Comparison of ENCODE assay signal across 32 cellular contexts in the genomic region with DNA sequence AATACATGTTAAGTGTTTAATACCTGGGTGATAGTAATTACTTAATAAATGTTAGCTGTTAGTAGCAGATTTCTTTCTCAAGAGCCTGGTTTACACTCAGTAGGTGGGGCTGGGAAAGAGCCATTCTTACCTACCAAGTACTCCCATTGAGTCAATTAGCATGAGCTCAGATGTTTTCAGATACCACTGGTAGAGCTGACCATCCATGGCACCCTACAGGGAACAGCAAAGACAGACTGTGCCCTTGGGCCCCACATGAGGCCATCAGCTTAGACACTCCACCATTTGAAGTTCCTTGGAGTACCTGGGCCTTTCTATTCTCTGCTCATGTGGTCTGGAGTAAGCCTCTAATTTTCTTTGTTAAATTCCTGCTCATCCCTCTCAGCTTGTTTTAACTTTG.
"Had no signal": no experiment of that assay in that cellular context is flagged by ENCODE, and none has a peak within 500 bp of the region (broad histone marks: within the 10 kb centered on the region; RNA-seq: fewer than 3 reads in every experiment).

No MANE protein-coding gene starts in this region.

- DNase-seq: activated CD4-positive, alpha-beta memory T cell treated with anti-CD3 and anti-CD28 coated beads for 36 hours; activated CD4-positive, alpha-beta T cell treated with anti-CD3 and anti-CD28 coated beads for 36 hours; activated CD4-positive, alpha-beta T cell treated with anti-CD3 and anti-CD28 coated beads, Interleukin-2, amount 10 ng/mL, durations not matched to agents 24 days and 14 days; activated CD4-positive, CD25-positive, alpha-beta regulatory T cell; activated CD4-positive, CD25-positive, alpha-beta regulatory T cell treated with anti-CD3 and anti-CD28 coated beads, Interleukin-2, amount 50 U/mL, for 72 hours; activated CD8-positive, alpha-beta memory T cell treated with anti-CD3 and anti-CD28 coated beads, Interleukin-2, amount 10 ng/mL, durations not matched to agents 7 days and 5 days; activated CD8-positive, alpha-beta memory T cell treated with anti-CD3 and anti-CD28 coated beads, Interleukin-2, amount 50 U/mL, for 4 hours; activated CD8-positive, alpha-beta T cell treated with anti-CD3 and anti-CD28 coated beads, Interleukin-2, amount 10 ng/mL, durations not matched to agents 7 days and 5 days; activated effector memory CD4-positive, alpha-beta T cell treated with anti-CD3 and anti-CD28 coated beads, Interleukin-2, amount 50 U/mL, for 16 hours; activated naive CD4-positive, alpha-beta T cell treated with anti-CD3 and anti-CD28 coated beads for 36 hours; activated naive CD8-positive, alpha-beta T cell treated with anti-CD3 and anti-CD28 coated beads for 36 hours; activated naive CD8-positive, alpha-beta T cell treated with anti-CD3 and anti-CD28 coated beads, Interleukin-2, amount 50 U/mL, for 24 hours; activated T-cell treated with anti-CD3 and anti-CD28 coated beads, Interleukin-2, amount 50 U/mL, for 1 hour; activated T-cell treated with anti-CD3 and anti-CD28 coated beads, Interleukin-2, amount 50 U/mL, for 48 hours; adrenal gland; amygdala; aorta; body of pancreas; central memory CD4-positive, alpha-beta T cell; cerebellar nuclear complex; colonic mucosa; effector CD8-positive, alpha-beta T cell; foreskin fibroblast; gastrocnemius medialis; glutamatergic neuron; heart left ventricle; T-helper 2 cell; WERI-Rb-1 had no signal

- H3K36me3 Mint-ChIP-seq: activated CD4-positive, alpha-beta memory T cell treated with anti-CD3 and anti-CD28 coated beads for 36 hours; activated CD8-positive, alpha-beta memory T cell treated with anti-CD3 and anti-CD28 coated beads, Interleukin-2, amount 10 ng/mL, durations not matched to agents 7 days and 5 days; activated naive CD4-positive, alpha-beta T cell treated with anti-CD3 and anti-CD28 coated beads, Interleukin-2, amount 50 U/mL, for 24 hours; activated naive CD8-positive, alpha-beta T cell treated with anti-CD3 and anti-CD28 coated beads for 36 hours had no signal

- H3K9me3 ChIP-seq: adrenal gland, body of pancreas, colonic mucosa, gastrocnemius medialis had no signal

- H3K4me3 ChIP-seq: adrenal gland, body of pancreas, colonic mucosa, gastrocnemius medialis, heart left ventricle had no signal

- ATAC-seq: activated CD4-positive, alpha-beta T cell treated with anti-CD3 and anti-CD28 coated beads for 36 hours; activated CD8-positive, alpha-beta memory T cell treated with anti-CD3 and anti-CD28 coated beads, Interleukin-2, amount 10 ng/mL, durations not matched to agents 7 days and 5 days; activated CD8-positive, alpha-beta T cell treated with anti-CD3 and anti-CD28 coated beads, Interleukin-2, amount 10 ng/mL, durations not matched to agents 7 days and 5 days; activated naive CD8-positive, alpha-beta T cell treated with anti-CD3 and anti-CD28 coated beads, Interleukin-2, amount 50 U/mL, for 24 hours; body of pancreas; esophagus mucosa; gastrocnemius medialis; heart left ventricle had no signal

- H3K4me1 Mint-ChIP-seq: activated CD4-positive, alpha-beta T cell treated with anti-CD3 and anti-CD28 coated beads for 36 hours; activated CD4-positive, alpha-beta T cell treated with anti-CD3 and anti-CD28 coated beads, Interleukin-2, amount 10 ng/mL, durations not matched to agents 24 days and 14 days; activated CD8-positive, alpha-beta memory T cell treated with anti-CD3 and anti-CD28 coated beads, Interleukin-2, amount 10 ng/mL, durations not matched to agents 7 days and 5 days; activated naive CD4-positive, alpha-beta T cell treated with anti-CD3 and anti-CD28 coated beads, Interleukin-2, amount 50 U/mL, for 24 hours; activated naive CD8-positive, alpha-beta T cell treated with anti-CD3 and anti-CD28 coated beads for 36 hours; activated naive CD8-positive, alpha-beta T cell treated with anti-CD3 and anti-CD28 coated beads, Interleukin-2, amount 50 U/mL, for 24 hours had no signal

- H3K36me3 ChIP-seq: adrenal gland, colonic mucosa, gastrocnemius medialis, heart left ventricle, WERI-Rb-1 had no signal

- H3K4me1 ChIP-seq: adrenal gland, body of pancreas, heart left ventricle had no signal

- H3K9me3 Mint-ChIP-seq: activated CD4-positive, alpha-beta memory T cell treated with anti-CD3 and anti-CD28 coated beads for 36 hours; activated CD4-positive, alpha-beta T cell treated with anti-CD3 and anti-CD28 coated beads, Interleukin-2, amount 10 ng/mL, durations not matched to agents 24 days and 14 days; activated naive CD4-positive, alpha-beta T cell treated with anti-CD3 and anti-CD28 coated beads for 36 hours; activated naive CD4-positive, alpha-beta T cell treated with anti-CD3 and anti-CD28 coated beads, Interleukin-2, amount 50 U/mL, for 24 hours; activated naive CD8-positive, alpha-beta T cell treated with anti-CD3 and anti-CD28 coated beads for 36 hours; activated naive CD8-positive, alpha-beta T cell treated with anti-CD3 and anti-CD28 coated beads, Interleukin-2, amount 50 U/mL, for 24 hours; activated T-helper 1 cell treated with anti-CD3 and anti-CD28 coated beads, Interleukin-12 subunit alpha, Interleukin-12 subunit beta, Interleukin-2, Interleukin-4 antibody, amounts not matched to agents 30 ng/mL and 10 ng/mL and 1 ng/mL, durations not matched to agents 14 hours and 24 hours and 36 hours; activated T-helper 2 cell treated with anti-CD3 and anti-CD28 coated beads, Interferon-gamma antibody, Interleukin-2, Interleukin-4, amounts not matched to agents 10 μg/mL and 5 μg/mL and 100 μg/mL, durations not matched to agents 14 hours and 24 hours and 36 hours had no signal

- H3K27ac Mint-ChIP-seq: activated CD4-positive, alpha-beta memory T cell treated with anti-CD3 and anti-CD28 coated beads for 36 hours; activated CD4-positive, alpha-beta T cell treated with anti-CD3 and anti-CD28 coated beads for 36 hours; activated CD4-positive, alpha-beta T cell treated with anti-CD3 and anti-CD28 coated beads, Interleukin-2, amount 10 ng/mL, durations not matched to agents 24 days and 14 days; activated CD8-positive, alpha-beta memory T cell treated with anti-CD3 and anti-CD28 coated beads, Interleukin-2, amount 10 ng/mL, durations not matched to agents 7 days and 5 days; activated CD8-positive, alpha-beta T cell treated with anti-CD3 and anti-CD28 coated beads, Interleukin-2, amount 10 ng/mL, durations not matched to agents 7 days and 5 days; activated naive CD4-positive, alpha-beta T cell treated with anti-CD3 and anti-CD28 coated beads for 36 hours; activated naive CD4-positive, alpha-beta T cell treated with anti-CD3 and anti-CD28 coated beads, Interleukin-2, amount 50 U/mL, for 24 hours; activated naive CD8-positive, alpha-beta T cell treated with anti-CD3 and anti-CD28 coated beads for 36 hours; activated naive CD8-positive, alpha-beta T cell treated with anti-CD3 and anti-CD28 coated beads, Interleukin-2, amount 50 U/mL, for 24 hours; activated T-helper 1 cell treated with anti-CD3 and anti-CD28 coated beads, Interleukin-12 subunit alpha, Interleukin-12 subunit beta, Interleukin-2, Interleukin-4 antibody, amounts not matched to agents 30 ng/mL and 10 ng/mL and 1 ng/mL, durations not matched to agents 14 hours and 24 hours and 36 hours; activated T-helper 2 cell treated with anti-CD3 and anti-CD28 coated beads, Interferon-gamma antibody, Interleukin-2, Interleukin-4, amounts not matched to agents 10 μg/mL and 5 μg/mL and 100 μg/mL, durations not matched to agents 14 hours and 24 hours and 36 hours had no signal

- H3K4me3 Mint-ChIP-seq: activated CD4-positive, alpha-beta memory T cell treated with anti-CD3 and anti-CD28 coated beads for 36 hours; activated CD4-positive, alpha-beta T cell treated with anti-CD3 and anti-CD28 coated beads for 36 hours; activated CD4-positive, alpha-beta T cell treated with anti-CD3 and anti-CD28 coated beads, Interleukin-2, amount 10 ng/mL, durations not matched to agents 24 days and 14 days; activated CD8-positive, alpha-beta memory T cell treated with anti-CD3 and anti-CD28 coated beads, Interleukin-2, amount 10 ng/mL, durations not matched to agents 7 days and 5 days; activated CD8-positive, alpha-beta T cell treated with anti-CD3 and anti-CD28 coated beads, Interleukin-2, amount 10 ng/mL, durations not matched to agents 7 days and 5 days; activated naive CD4-positive, alpha-beta T cell treated with anti-CD3 and anti-CD28 coated beads for 36 hours; activated naive CD4-positive, alpha-beta T cell treated with anti-CD3 and anti-CD28 coated beads, Interleukin-2, amount 50 U/mL, for 24 hours; activated naive CD8-positive, alpha-beta T cell treated with anti-CD3 and anti-CD28 coated beads for 36 hours; activated naive CD8-positive, alpha-beta T cell treated with anti-CD3 and anti-CD28 coated beads, Interleukin-2, amount 50 U/mL, for 24 hours; activated T-helper 1 cell treated with anti-CD3 and anti-CD28 coated beads, Interleukin-12 subunit alpha, Interleukin-12 subunit beta, Interleukin-2, Interleukin-4 antibody, amounts not matched to agents 30 ng/mL and 10 ng/mL and 1 ng/mL, durations not matched to agents 14 hours and 24 hours and 36 hours had no signal

- H3K27ac ChIP-seq: adrenal gland, body of pancreas, colonic mucosa, gastrocnemius medialis, heart left ventricle, WERI-Rb-1 had no signal

- H3K27me3 ChIP-seq: adrenal gland, body of pancreas, colonic mucosa, gastrocnemius medialis had no signal
